Comparison of ENCODE assay signal across 35 cellular contexts in genomic region chr1:43875327-43875726, GRCh38. TPM values are rescaled to one million over a fixed set of nuclear protein-coding genes. Genes with fewer than 3 reads are reported as not detected.
"Had no signal": no experiment of that assay in that cellular context is flagged by ENCODE, and none has a peak within 500 bp of the region (broad histone marks: within the 10 kb centered on the region; RNA-seq: fewer than 3 reads in every experiment).

No MANE protein-coding gene starts in this region.

- H3K27ac ChIP-seq: KMS-11, RWPE1, VCaP had no signal

- H3K4me2 ChIP-seq: KMS-11 had no signal

- DNase-seq: activated B cell treated with CpG ODN at 0.5 μM for 24 hours; activated CD4-positive, alpha-beta memory T cell treated with anti-CD3 and anti-CD28 coated beads for 36 hours; activated CD4-positive, alpha-beta T cell treated with anti-CD3 and anti-CD28 coated beads for 4 hours; activated CD4-positive, alpha-beta T cell treated with anti-CD3 and anti-CD28 coated beads, Interleukin-2, amount 50 U/mL, for 1 hour; activated CD4-positive, CD25-positive, alpha-beta regulatory T cell treated with anti-CD3 and anti-CD28 coated beads, Interleukin-2, amount 50 U/mL, for 72 hours; activated CD8-positive, alpha-beta memory T cell treated with anti-CD3 and anti-CD28 coated beads, Interleukin-2, amount 50 U/mL, for 4 hours; activated gamma-delta T cell treated with Interleukin-2 at 50 U/mL for 16 hours; activated naive CD4-positive, alpha-beta T cell treated with anti-CD3 and anti-CD28 coated beads for 36 hours; activated naive CD8-positive, alpha-beta T cell treated with anti-CD3 and anti-CD28 coated beads, Interleukin-2, amount 50 U/mL, for 24 hours; activated T-cell treated with anti-CD3 and anti-CD28 coated beads for 4 hours; activated T-cell treated with anti-CD3 and anti-CD28 coated beads, Interleukin-2, amount 50 U/mL, for 4 hours; anterior cingulate cortex; central memory CD4-positive, alpha-beta T cell; MM.1S; MV-4-11; NCI-H1092; NCI-H1417; NCI-H146; NCI-H187; NCI-H2029 treated with DMSO at 0.1 percent for 48 hours; NCI-H2107; NCI-H2171; NCI-H510A; NCI-H526; NCI-H774; PC-3; SIG-M5; SW 1271; T-helper 1 cell; T-helper 2 cell; T-helper 9 cell had no signal

- H3K9ac ChIP-seq: KMS-11 had no signal

RNA-seq across cellular contexts. Expression of gene ARTN, which starts 58.3 kb away (rescaled TPM):
- total RNA-seq: activated CD4-positive, alpha-beta memory T cell treated with anti-CD3 and anti-CD28 coated beads for 36 hours; activated naive CD4-positive, alpha-beta T cell treated with anti-CD3 and anti-CD28 coated beads for 36 hours; SK-MEL-5 had no signal
